In genomic region chr11:26204839-26205238, GRCh38 we compare ENCODE assay signal across 28 cellular contexts.
"Had no signal": no experiment of that assay in that cellular context is flagged by ENCODE, and none has a peak within 500 bp of the region (broad histone marks: within the 10 kb centered on the region; RNA-seq: fewer than 3 reads in every experiment).

No MANE protein-coding gene starts in this region.

- DNase-seq: Karpas-422, Kasumi-1, MG63, MM.1S, MV-4-11, NCI-H1048, NCI-H1092, NCI-H1092 treated with DMSO at 0.1 percent for 48 hours, NCI-H1105, NCI-H1105 treated with DMSO at 0.1 percent for 48 hours, NCI-H1417 treated with DMSO at 0.1 percent for 48 hours, NCI-H1436, NCI-H1436 treated with DMSO at 0.1 percent for 48 hours, NCI-H146, NCI-H1694, NCI-H1694 treated with DMSO at 0.1 percent for 48 hours, NCI-H1930, NCI-H2029, NCI-H2029 treated with DMSO at 0.1 percent for 48 hours, NCI-H2081, NCI-H2081 treated with DMSO at 0.1 percent for 48 hours, NCI-H2107, NCI-H2171, NCI-H2171 treated with DMSO at 0.1 percent for 48 hours, NCI-H2227 treated with DMSO at 0.1 percent for 48 hours, NCI-H226, NCI-H446, NCI-H446 treated with DMSO at 0.1 percent for 48 hours had no signal
